ENCODE assay signal across 16 cellular contexts in the genomic region with DNA sequence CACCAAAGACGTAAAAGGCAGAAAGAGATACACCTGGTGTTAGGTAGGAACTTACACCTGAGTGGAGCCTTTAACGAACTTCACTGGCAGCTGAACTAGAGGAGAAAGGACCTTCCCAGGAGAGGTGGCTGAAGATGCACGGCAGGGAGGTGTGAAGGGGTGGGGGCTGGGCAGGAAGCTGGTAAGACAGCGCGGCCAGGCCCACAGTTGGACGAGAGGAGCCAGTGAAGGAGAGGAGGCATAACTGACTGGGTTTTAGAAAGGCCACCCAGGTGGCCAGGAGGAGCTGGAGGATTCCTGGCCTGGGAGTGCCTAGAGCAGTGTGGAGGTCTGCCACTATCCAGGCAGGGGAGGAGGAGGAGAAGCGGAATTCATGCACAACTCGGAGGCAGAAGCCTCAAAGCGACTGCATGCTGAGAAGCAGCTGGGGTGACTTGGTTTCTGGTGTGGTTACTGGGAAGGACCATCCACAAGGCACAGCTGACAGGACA. TPM values are rescaled to one million over a fixed set of nuclear protein-coding genes. Genes with fewer than 3 reads are reported as not detected.
DNase-seq lines count a peak whose midpoint lies in the region; ATAC-seq and TF ChIP-seq lines count a peak whose summit lies in the region.
"Had no signal": no experiment of that assay in that cellular context is flagged by ENCODE, and none has a peak within 500 bp of the region (broad histone marks: within the 10 kb centered on the region; RNA-seq: fewer than 3 reads in every experiment).

No MANE protein-coding gene starts in this region.

- no peaks in the 10 kb centered on the region for H3K27me3 ChIP-seq in mesendoderm (ENCODE audit: insufficient read depth, low read length, poor library complexity)

- H3K27ac Mint-ChIP-seq in type B pancreatic cell: no peak overlapping the region
- peak overlapping the region in 1 of 2 donors; percentile 55 for H3K27ac Mint-ChIP-seq in stimulated activated naive CD8-positive, alpha-beta T cell treated with anti-CD3 and anti-CD28 coated beads, Interleukin-15, amount 100 ng/mL, for 72 hours

- H3K36me3 ChIP-seq in mesendoderm (ENCODE audit: control insufficient read depth, insufficient read depth, low read length): no peaks in the 10 kb centered on the region

- peaks cover 44% of the 10 kb centered on the region for H3K36me3 Mint-ChIP-seq in type B pancreatic cell

- H3K9me3 Mint-ChIP-seq in type B pancreatic cell: peaks cover 7% of the 10 kb centered on the region
- peaks cover 13 to 20% of the 10 kb centered on the region in 2 donors for H3K9me3 Mint-ChIP-seq in stimulated activated naive CD8-positive, alpha-beta T cell treated with anti-CD3 and anti-CD28 coated beads, Interleukin-15, amount 100 ng/mL, for 72 hours

- no peak overlapping the region for H3K4me2 ChIP-seq in mesendoderm (ENCODE audit: low read length)

- H2BK120ac ChIP-seq in mesendoderm (ENCODE audit: low read depth, low read length): no peak overlapping the region

- WGBS in mesendoderm (ENCODE audit: extremely low coverage, insufficient coverage, low lambda C conversion rate): no CpG with 5 or more reads among the region's 9 CpGs

- no peak overlapping the region for H3K9ac ChIP-seq in mesendoderm (ENCODE audit: low read length)

- H3K56ac ChIP-seq in mesendoderm (ENCODE audit: low read length): peak overlapping the region; percentile 30

- TF ChIP-seq CTCF in coronary artery (IDR thresholded peaks at IDR 0.05): no peak
- TF ChIP-seq CTCF in type B pancreatic cell (conservative IDR thresholded peaks at IDR 0.05): no peak

- H4K8ac ChIP-seq in mesendoderm (ENCODE audit: low read depth, low read length): no peak overlapping the region

- no peaks in the 10 kb centered on the region for H3K27me3 Mint-ChIP-seq in type B pancreatic cell
- H3K27me3 Mint-ChIP-seq in stimulated activated naive CD8-positive, alpha-beta T cell treated with anti-CD3 and anti-CD28 coated beads, Interleukin-15, amount 100 ng/mL, for 72 hours: no peaks in the 10 kb centered on the region
- H3K27me3 Mint-ChIP-seq: CD8-positive, alpha-beta memory T cell had no signal

- DNase-seq in NCI-H2107 treated with DMSO at 0.1 percent for 48 hours (lab: John Stamatoyannopoulos, UW; ENCODE audit: unreplicated experiment): peak; percentile 3
- no peak for DNase-seq in NCI-H2107 (lab: John Stamatoyannopoulos, UW)
- DNase-seq in coronary artery (ENCODE audit: low spot score): peak; percentile 26
- peak; percentile 62 for DNase-seq in mesendoderm
- peak; percentile 48 for DNase-seq in type B pancreatic cell (ENCODE audit: extremely low spot score, unreplicated experiment)
- no peak for DNase-seq in stimulated activated naive CD8-positive, alpha-beta T cell treated with anti-CD3 and anti-CD28 coated beads, Interleukin-15, amount 100 ng/mL, for 72 hours
- no peak for DNase-seq in COR-L47 (lab: John Stamatoyannopoulos, UW)
- DNase-seq in HuH-7 (ENCODE audit: low spot score): no peak
- DNase-seq: CD8-positive, alpha-beta memory T cell; DMS 273 treated with DMSO at 0.1 percent for 48 hours; HCEC 1CT; Karpas-422; NCI-H1417 treated with DMSO at 0.1 percent for 48 hours; NCI-H2029; NCI-H510A treated with DMSO at 0.1 percent for 48 hours had no signal

- H3K4me1 ChIP-seq in mesendoderm (ENCODE audit: control insufficient read depth, low read depth, low read length): peaks cover 8% of the 10 kb centered on the region

- peaks cover 4% of the 10 kb centered on the region for H3K4me1 Mint-ChIP-seq in type B pancreatic cell (ENCODE audit: unreplicated experiment)
- no peaks in the 10 kb centered on the region for H3K4me1 Mint-ChIP-seq in stimulated activated naive CD8-positive, alpha-beta T cell treated with anti-CD3 and anti-CD28 coated beads, Interleukin-15, amount 100 ng/mL, for 72 hours

- no peak overlapping the region for H3K4ac ChIP-seq in mesendoderm (ENCODE audit: low read depth, low read length)

- H3K79me1 ChIP-seq in mesendoderm (ENCODE audit: low read length): no peaks in the 10 kb centered on the region

- no peak for ATAC-seq in stimulated activated naive CD8-positive, alpha-beta T cell treated with anti-CD3 and anti-CD28 coated beads, Interleukin-15, amount 100 ng/mL, for 72 hours

- H2BK15ac ChIP-seq in mesendoderm (replicated peaks; ENCODE audit: low read depth): no peak overlapping the region

- H4K5ac ChIP-seq in mesendoderm (ENCODE audit: low read length): no peak overlapping the region

- no peak overlapping the region for H3K18ac ChIP-seq in mesendoderm (ENCODE audit: low read length)

- no peak overlapping the region for H3K23ac ChIP-seq in mesendoderm (ENCODE audit: low read length)

- no peak overlapping the region for H3K4me3 Mint-ChIP-seq in type B pancreatic cell
- no peak overlapping the region for H3K4me3 Mint-ChIP-seq in stimulated activated naive CD8-positive, alpha-beta T cell treated with anti-CD3 and anti-CD28 coated beads, Interleukin-15, amount 100 ng/mL, for 72 hours
- H3K4me3 Mint-ChIP-seq: CD8-positive, alpha-beta memory T cell had no signal

- H3K4me3 ChIP-seq in coronary artery (no peak overlapping the region), mesendoderm (ENCODE audit: low read length) (no peak overlapping the region)

- H3K79me2 ChIP-seq in mesendoderm (ENCODE audit: control insufficient read depth, insufficient read depth, low read length): no peaks in the 10 kb centered on the region

- no peak overlapping the region for H2BK5ac ChIP-seq in mesendoderm (ENCODE audit: low read length)

- no peak overlapping the region for H2AK5ac ChIP-seq in mesendoderm (ENCODE audit: low read length)

- H3K27ac ChIP-seq in coronary artery: no peak overlapping the region
- H3K27ac ChIP-seq in mesendoderm (ENCODE audit: low read depth, low read length): no peak overlapping the region
- H3K27ac ChIP-seq: 22Rv1 had no signal

RNA-seq across cellular contexts. Expression of a gene that starts 51.9 kb away (rescaled TPM):
- 25.6 TPM for polyA plus RNA-seq in mesendoderm (2013, experiment 1 of 2)
- 26.0 TPM for polyA plus RNA-seq in mesendoderm (2013, experiment 2 of 2)
- total RNA-seq in type B pancreatic cell (ENCODE audit: low replicate concordance): 53.6 and 56.4 TPM in 2 replicates

Comparison
In these comparisons a context has a peak if more than half of its experiments do, and no peak if none do; other contexts are left out.
1. DNase-seq: peak in NCI-H2107 treated with DMSO at 0.1 percent for 48 hours (single experiment), coronary artery (single experiment), mesendoderm (single experiment) and type B pancreatic cell (single experiment); none in NCI-H2107 (single experiment), stimulated activated naive CD8-positive, alpha-beta T cell treated with anti-CD3 and anti-CD28 coated beads, Interleukin-15, amount 100 ng/mL, for 72 hours (0 of 2), COR-L47 (single experiment) and HuH-7 (single experiment).